Comparison of ENCODE assay signal across 14 cellular contexts in the genomic region with DNA sequence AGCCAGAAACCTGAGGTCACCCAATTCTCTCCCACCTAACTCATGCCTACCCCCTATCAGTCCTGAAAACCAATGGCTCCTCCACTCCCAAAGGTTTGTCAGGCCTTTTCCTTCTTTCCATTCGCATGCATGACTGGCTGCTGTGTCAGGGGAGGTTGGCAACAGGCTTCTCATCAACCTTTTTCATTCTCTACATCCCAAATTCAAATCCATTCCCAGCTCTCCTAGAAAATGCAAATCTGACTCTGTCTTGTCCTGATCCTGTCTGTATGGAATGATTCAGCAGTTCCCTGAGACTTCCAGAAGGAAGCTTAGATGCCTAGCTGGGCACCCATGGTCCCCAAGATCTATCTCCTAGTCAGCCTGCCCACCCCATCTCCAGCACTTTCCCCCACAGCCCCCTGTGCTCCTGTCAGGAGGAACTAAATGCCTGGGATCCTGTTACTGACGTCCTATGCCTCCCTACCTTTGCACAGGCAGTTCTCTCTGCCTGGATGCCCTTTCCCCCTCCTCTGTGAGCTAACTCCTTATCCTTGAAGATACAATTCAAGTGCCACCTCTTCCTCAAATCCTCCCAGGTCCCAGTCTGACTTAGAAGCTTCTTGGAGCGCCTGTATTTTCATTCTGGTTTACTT. TPM values are rescaled to one million over a fixed set of nuclear protein-coding genes. Genes with fewer than 3 reads are reported as not detected.
A peak's percentile ranks its signal among the peaks of the same experiment; 100 is the strongest.
DNase-seq lines count a peak whose midpoint lies in the region; ATAC-seq, FAIRE-seq and TF ChIP-seq lines count a peak whose summit lies in the region.
"Had no signal": no experiment of that assay in that cellular context is flagged by ENCODE, and none has a peak within 500 bp of the region (broad histone marks: within the 10 kb centered on the region; RNA-seq: fewer than 3 reads in every experiment).

No MANE protein-coding gene starts in this region.

- no peak for TF ChIP-seq POLR2A in H1 (IDR thresholded peaks at IDR 0.05; ENCODE audit: control extremely low read depth in 1 of 2, low read depth in 2 of 2, low read length in 2 of 2)
- TF ChIP-seq POLR2A in GM18505 (IDR thresholded peaks at IDR 0.05; ENCODE audit: borderline replicate concordance, extremely low read depth, insufficient read depth, insufficient read length): no peak
- no peak for TF ChIP-seq POLR2A in Peyer's patch (IDR thresholded peaks at IDR 0.05)

- H3K27me3 Mint-ChIP-seq in IgD-negative memory B cell: peaks cover 32% of the 10 kb centered on the region

- no peak overlapping the region for H4K91ac ChIP-seq in H1 (replicated peaks; ENCODE audit: insufficient read length, low read length)

- H2AFZ ChIP-seq in H1 (ENCODE audit: low read length): no peak overlapping the region

- POLR2A ChIA-PET in H1 (lab: Charles Lee; ENCODE audit: partially characterized antibody): interaction anchor here (0.7 to 29.9 kb wide), 8 partner anchors 4 to 80 kb away, joined by 3 to 722 read pairs (median 6); partner anchors contain the start of genes AVIL, CTDSP2, EEF1AKMT3 and METTL1

- no peak for TF ChIP-seq EP300 in H1 (IDR thresholded peaks at IDR 0.05; ENCODE audit: borderline replicate concordance in 1 of 2, low read depth in 2 of 2, low read length in 2 of 2)

- H3K4me3 ChIP-seq in H1 (ENCODE audit: extremely low read depth in 1 of 4, insufficient read depth in 2 of 4, low read depth in 3 of 4, low read length in 4 of 4): peak overlapping the region in 2 of 4 experiments; percentile 40 to 57; a peak in 4 of 8 replicates
- peak overlapping the region in 1 of 2 donors; percentile 39 for H3K4me3 ChIP-seq in muscle layer of duodenum (ENCODE audit: low read depth in 1 of 2, low read length in 2 of 2)
- peak overlapping the region; percentile 73 for H3K4me3 ChIP-seq in thoracic aorta
- H3K4me3 ChIP-seq in Peyer's patch: no peak overlapping the region

- H3K79me1 ChIP-seq in H1 (ENCODE audit: low read depth, low read length): no peaks in the 10 kb centered on the region

- peak overlapping the region; percentile 74 to 81 for H3K4me2 ChIP-seq in H1 (ENCODE audit: insufficient read depth in 1 of 2, low read depth in 2 of 2, low read length in 2 of 2)

- H2BK20ac ChIP-seq in H1 (ENCODE audit: low read length): 0 out of 2 replicates have a peak overlapping the region, but pooled peaks have one; percentile 8

- 47% methylated on average over 3 of the region's 3 CpGs; no CpG with 5 or more reads in 1 of the 2 experiments for WGBS in H1 (ENCODE audit: extremely low coverage in 1 of 2, insufficient coverage in 1 of 2, insufficient read length in 1 of 2, insufficient replicate concordance in 2 of 2, low coverage in 1 of 2, low lambda C conversion rate in 2 of 2, missing lambda C conversion rate in 1 of 2), 2 experiments

- H3K27ac Mint-ChIP-seq in IgD-negative memory B cell: peak overlapping the region in 2 of 3 donors; percentile 2 to 39
- H3K27ac Mint-ChIP-seq: stimulated activated memory B cell treated with anti-CD40 and anti-IgM and Interleukin-4, amounts not matched to agents 10 μg/mL and 1 μg/mL and 100 μg/mL, for 72 hours had no signal

- H3K14ac ChIP-seq in H1 (ENCODE audit: insufficient read length): no peak overlapping the region

- no peak for TF ChIP-seq CTCF in H1 (IDR thresholded peaks at IDR 0.05; ENCODE audit: control extremely low read depth in 1 of 3, insufficient read depth in 1 of 3, low read depth in 1 of 3, low read length in 3 of 3)
- TF ChIP-seq CTCF in thoracic aorta (IDR thresholded peaks at IDR 0.05): no peak
- TF ChIP-seq CTCF in Peyer's patch (IDR thresholded peaks at IDR 0.05): no peak

- H3K79me2 ChIP-seq in H1 (ENCODE audit: control insufficient read depth in 1 of 2, insufficient read depth in 2 of 2, low read length in 2 of 2): no peaks in the 10 kb centered on the region

- H3K23me2 ChIP-seq in H1 (ENCODE audit: low read depth, low read length): peaks cover 8% of the 10 kb centered on the region; the same call in 1 of the 2 replicates

- H3K9me3 Mint-ChIP-seq in IgD-negative memory B cell: peaks cover 0 to 5% (median 0%) of the 10 kb centered on the region in 3 donors

- H3K9me3 ChIP-seq in H1 (ENCODE audit: insufficient read depth in 2 of 2, low read depth in 1 of 2, low read length in 1 of 2): no peaks in the 10 kb centered on the region
- H3K9me3 ChIP-seq in muscle layer of duodenum (ENCODE audit: control insufficient read depth in 1 of 2, low read length in 2 of 2): no peaks in the 10 kb centered on the region
- no peaks in the 10 kb centered on the region for H3K9me3 ChIP-seq in thoracic aorta
- H3K9me3 ChIP-seq in Peyer's patch: no peaks in the 10 kb centered on the region

- H2BK12ac ChIP-seq in H1 (ENCODE audit: low read depth, low read length): peak overlapping the region; percentile 5

- peak overlapping the region in 2 of 4 donors; percentile 24 to 71 for H3K4me3 Mint-ChIP-seq in IgD-negative memory B cell
- H3K4me3 Mint-ChIP-seq: stimulated activated memory B cell treated with anti-CD40 and anti-IgM and Interleukin-4, amounts not matched to agents 10 μg/mL and 1 μg/mL and 100 μg/mL, for 72 hours had no signal

- DNase-seq in H1 (ENCODE audit: low read depth in 1 of 2, low spot score in 2 of 2) (no peak), thoracic aorta (ENCODE audit: low spot score) (no peak), cerebellar cortex (ENCODE audit: low spot score) (no peak), Peyer's patch (no peak)
- DNase-seq: activated naive CD4-positive, alpha-beta T cell treated with Interleukin-2 at 50 U/mL for 16 hours; stimulated activated CD4-positive, alpha-beta T cell treated with anti-CD3 and anti-CD28 coated beads, Interleukin-4, amount 100 ng/mL, for 4 hours had no signal

- peak overlapping the region; percentile 16; the same call in 1 of the 2 replicates for H2AK5ac ChIP-seq in H1 (ENCODE audit: low read depth, low read length)

- H4K8ac ChIP-seq in H1 (ENCODE audit: extremely low read depth, insufficient read depth, low read length): no peak overlapping the region

- no peak for FAIRE-seq in H1 (lab: Jason Lieb, UNC)

- H3K9ac ChIP-seq in H1 (replicated peaks in 1 of 4; ENCODE audit: extremely low read depth in 1 of 4, low read depth in 3 of 4, low read length in 3 of 4): no peak overlapping the region; a peak in 1 of 7 replicates

- H4K20me1 ChIP-seq in H1 (replicated peaks in 1 of 2; ENCODE audit: control insufficient read depth in 1 of 2, insufficient read depth in 2 of 2, low read length in 2 of 2): no peaks in the 10 kb centered on the region

- peak overlapping the region; percentile 64; the same call in 1 of the 2 replicates for H2BK5ac ChIP-seq in H1 (ENCODE audit: low read depth, low read length)

- CTCF ChIA-PET in H1 (lab: Charles Lee; ENCODE audit: partially characterized antibody): interaction anchor here (0.8 to 6.0 kb wide), 13 partner anchors 10 to 95 kb away, joined by 3 to 58 read pairs (median 8); no protein-coding TSS in a partner anchor

- ATAC-seq in thoracic aorta (ENCODE audit: insufficient number of reproducible peaks, low FRiP score, low read depth) (no peak), GM21526 (IDR thresholded peaks at IDR 0.05; ENCODE audit: low FRiP score, unreplicated experiment) (no peak), GM18505 (IDR thresholded peaks at IDR 0.05; ENCODE audit: unreplicated experiment) (no peak)

- H3K56ac ChIP-seq in H1 (replicated peaks; ENCODE audit: insufficient read length, low read depth, low read length): no peak overlapping the region

- H3K4ac ChIP-seq in H1 (replicated peaks; ENCODE audit: insufficient read length, low read depth, low read length): no peak overlapping the region

- H3K36me3 Mint-ChIP-seq in IgD-negative memory B cell: no peaks in the 10 kb centered on the region
- H3K36me3 Mint-ChIP-seq: stimulated activated memory B cell treated with anti-CD40 and anti-IgM and Interleukin-4, amounts not matched to agents 10 μg/mL and 1 μg/mL and 100 μg/mL, for 72 hours had no signal

- H3K4me1 ChIP-seq in H1 (replicated peaks in 1 of 4; ENCODE audit: control insufficient read depth in 3 of 4, insufficient read depth in 4 of 4, low read length in 3 of 4): peaks cover 15 to 32% (median 23%) of the 10 kb centered on the region in 4 experiments
- H3K4me1 ChIP-seq in muscle layer of duodenum (ENCODE audit: control insufficient read depth in 1 of 2, insufficient read depth in 2 of 2, low read length in 2 of 2): peaks cover 0 to 26% of the 10 kb centered on the region in 2 donors
- peaks cover 25 to 50% of the 10 kb centered on the region in 2 donors for H3K4me1 ChIP-seq in thoracic aorta (ENCODE audit: control insufficient read depth in 1 of 2, low read depth in 2 of 2)
- peaks cover 0 to 8% (median 3%) of the 10 kb centered on the region in 4 donors for H3K4me1 ChIP-seq in Peyer's patch

- peak overlapping the region; percentile 96 for H3K18ac ChIP-seq in H1 (ENCODE audit: extremely low read depth, low read length)

- H3K36me3 ChIP-seq in H1 (ENCODE audit: control insufficient read depth in 2 of 4, insufficient read depth in 4 of 4, low read length in 3 of 4) (no peaks in the 10 kb centered on the region), muscle layer of duodenum (ENCODE audit: control insufficient read depth in 1 of 2, insufficient read depth in 2 of 2, low read length in 2 of 2) (no peaks in the 10 kb centered on the region), thoracic aorta (no peaks in the 10 kb centered on the region), Peyer's patch (no peaks in the 10 kb centered on the region)
- H3K36me3 ChIP-seq: WERI-Rb-1 had no signal

- peaks cover 12 to 19% (median 13%) of the 10 kb centered on the region in 3 donors for H3K4me1 Mint-ChIP-seq in IgD-negative memory B cell

- peak overlapping the region; percentile 89 for H2BK15ac ChIP-seq in H1 (ENCODE audit: low read length)

- H4K5ac ChIP-seq in H1 (ENCODE audit: insufficient read length, low read depth, low read length): no peak overlapping the region

- H2BK120ac ChIP-seq in H1 (replicated peaks; ENCODE audit: low read depth, low read length): no peak overlapping the region

- H3K27ac ChIP-seq in H1 (ENCODE audit: low read depth, low read length) (no peak overlapping the region), muscle layer of duodenum (ENCODE audit: low read length) (peak overlapping the region; percentile 60), thoracic aorta (peak overlapping the region; percentile 90 to 91), Peyer's patch (peak overlapping the region in 2 of 4 donors; percentile 45 to 64)
- H3K27ac ChIP-seq: C4-2B, WERI-Rb-1 had no signal

- peaks cover 0 to 3% (median 1%) of the 10 kb centered on the region in 4 experiments; a peak in 2 of 7 replicates for H3K27me3 ChIP-seq in H1 (replicated peaks in 1 of 4; ENCODE audit: control insufficient read depth in 3 of 4, extremely low read depth in 1 of 4, insufficient read depth in 3 of 4, low read length in 3 of 4)
- no peaks in the 10 kb centered on the region for H3K27me3 ChIP-seq in muscle layer of duodenum (ENCODE audit: low read depth, low read length)
- no peaks in the 10 kb centered on the region for H3K27me3 ChIP-seq in thoracic aorta (replicated peaks; ENCODE audit: insufficient read depth)
- no peaks in the 10 kb centered on the region for H3K27me3 ChIP-seq in Peyer's patch

- H3K23ac ChIP-seq in H1 (ENCODE audit: insufficient read length): no peak overlapping the region

- no peak for TF ChIP-seq RAD21 in H1 (IDR thresholded peaks at IDR 0.05 in 1 of 2, conservative IDR thresholded peaks at IDR 0.05 in 1 of 2; ENCODE audit: low read depth in 2 of 2, low read length in 2 of 2)

RNA-seq across cellular contexts. Expression of gene CTDSP2, which starts 5.1 kb away (rescaled TPM):
- polyA plus RNA-seq in IgD-negative memory B cell (44.6 TPM), H1 (2011; rRNA removed) (71.3 and 129 TPM in 2 replicates)
- total RNA-seq in H1 (2021; fragmentation: NEBNext Ultra II Directional; extraction: Animal tissue kit (Norgen Biotek cat#: 25700)): 91.7 and 93.7 TPM in 2 replicates
- polyA plus RNA-seq in H1 (2011; cell fraction: cytosol; rRNA removed): 115 TPM
- 118 TPM for polyA plus RNA-seq in H1 (2011; cell fraction: nucleus; rRNA removed)
- 72.3 to 87.9 TPM (median 83.7 TPM) in 4 replicates for polyA plus RNA-seq in H1 (2012, experiment 1 of 2)
- 64.0 TPM for polyA plus RNA-seq in H1 (2012, experiment 2 of 2)
- polyA plus RNA-seq in H1 (2013, experiment 1 of 2): 41.6 TPM
- 42.0 TPM for polyA plus RNA-seq in H1 (2013, experiment 2 of 2)
- polyA minus RNA-seq in H1 (2011; rRNA and poly(A)+ RNA removed): 144 and 145 TPM in 2 replicates
- polyA minus RNA-seq in H1 (2011; cell fraction: cytosol; rRNA and poly(A)+ RNA removed): 75.4 TPM
- 79.4 TPM for polyA minus RNA-seq in H1 (2011; cell fraction: nucleus; rRNA and poly(A)+ RNA removed)
- total RNA-seq in thoracic aorta (100 to 1,000 TPM; 170 to 222 TPM), Peyer's patch (100 to 1,000 TPM in 3 of 4 donors, 10 to 100 TPM in 1; 87.5 to 196 (median 128) TPM)

RNA-seq across cellular contexts. Expression of gene AVIL, which starts 33.1 kb away (rescaled TPM):
- 0.19 TPM for polyA plus RNA-seq in IgD-negative memory B cell
- total RNA-seq in H1 (2021; fragmentation: NEBNext Ultra II Directional; extraction: Animal tissue kit (Norgen Biotek cat#: 25700)): 0.39 and 1.1 TPM in 2 replicates
- polyA plus RNA-seq in H1 (2011; rRNA removed): 0.06 and 0.11 TPM in 2 replicates
- polyA plus RNA-seq in H1 (2011; cell fraction: cytosol; rRNA removed): 0.25 TPM
- polyA plus RNA-seq in H1 (2011; cell fraction: nucleus; rRNA removed): 0.70 TPM
- 0.56 to 1.3 TPM (median 0.96 TPM) in 4 replicates for polyA plus RNA-seq in H1 (2012, experiment 1 of 2)
- polyA plus RNA-seq in H1 (2012, experiment 2 of 2): 0.17 TPM
- 0.24 TPM for polyA plus RNA-seq in H1 (2013, experiment 1 of 2)
- 0.15 TPM for polyA plus RNA-seq in H1 (2013, experiment 2 of 2)
- polyA minus RNA-seq in H1 (2011; rRNA and poly(A)+ RNA removed): 0.22 and 0.32 TPM in 2 replicates
- polyA minus RNA-seq in H1 (2011; cell fraction: cytosol; rRNA and poly(A)+ RNA removed): not detected
- 0.90 TPM for polyA minus RNA-seq in H1 (2011; cell fraction: nucleus; rRNA and poly(A)+ RNA removed)
- 10 to 100 TPM in 1 of 2 donors, 1 to 10 TPM in 1; 2.2 to 15.3 TPM for total RNA-seq in thoracic aorta
- 10 to 100 TPM; 12.4 to 20.8 (median 16.8) TPM for total RNA-seq in Peyer's patch
- total RNA-seq: epithelial cell of proximal tubule had no signal
